ENCODE assay signal across 2 cellular contexts in the genomic region with DNA sequence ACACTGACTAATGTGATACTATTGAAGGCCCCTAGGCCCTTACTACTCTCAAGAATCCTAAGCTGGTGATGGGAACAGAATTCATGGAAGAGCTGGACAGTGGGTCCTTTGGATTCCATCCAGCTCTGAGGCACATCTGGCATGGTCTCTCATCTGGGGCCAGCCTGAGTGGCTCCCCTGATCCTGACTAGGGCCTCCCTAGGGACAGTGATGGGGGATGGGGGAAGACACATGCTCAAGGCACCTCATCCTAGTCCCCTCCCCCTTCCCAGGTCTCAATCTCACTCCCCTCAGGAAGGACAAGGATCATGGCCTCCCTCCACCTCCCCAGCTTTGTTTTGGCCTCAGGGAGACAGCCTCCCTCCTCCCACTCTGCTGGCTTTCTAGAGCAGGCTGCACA.
TF ChIP-seq lines count a peak whose summit lies in the region.

No MANE protein-coding gene starts in this region.

TF ChIP-seq in SK-N-SH, 30 proteins besides CTCF, POLR2A, EP300 and RAD21 (continued from another document):
- TF ChIP-seq PBX3 (IDR thresholded peaks at IDR 0.05), result no peak
- no peak for TF ChIP-seq RFX5 (IDR thresholded peaks at IDR 0.05; ENCODE audit: low read length)
- no peak for TF ChIP-seq TCF12 (IDR thresholded peaks at IDR 0.05)
- TF ChIP-seq, protein P1, sequence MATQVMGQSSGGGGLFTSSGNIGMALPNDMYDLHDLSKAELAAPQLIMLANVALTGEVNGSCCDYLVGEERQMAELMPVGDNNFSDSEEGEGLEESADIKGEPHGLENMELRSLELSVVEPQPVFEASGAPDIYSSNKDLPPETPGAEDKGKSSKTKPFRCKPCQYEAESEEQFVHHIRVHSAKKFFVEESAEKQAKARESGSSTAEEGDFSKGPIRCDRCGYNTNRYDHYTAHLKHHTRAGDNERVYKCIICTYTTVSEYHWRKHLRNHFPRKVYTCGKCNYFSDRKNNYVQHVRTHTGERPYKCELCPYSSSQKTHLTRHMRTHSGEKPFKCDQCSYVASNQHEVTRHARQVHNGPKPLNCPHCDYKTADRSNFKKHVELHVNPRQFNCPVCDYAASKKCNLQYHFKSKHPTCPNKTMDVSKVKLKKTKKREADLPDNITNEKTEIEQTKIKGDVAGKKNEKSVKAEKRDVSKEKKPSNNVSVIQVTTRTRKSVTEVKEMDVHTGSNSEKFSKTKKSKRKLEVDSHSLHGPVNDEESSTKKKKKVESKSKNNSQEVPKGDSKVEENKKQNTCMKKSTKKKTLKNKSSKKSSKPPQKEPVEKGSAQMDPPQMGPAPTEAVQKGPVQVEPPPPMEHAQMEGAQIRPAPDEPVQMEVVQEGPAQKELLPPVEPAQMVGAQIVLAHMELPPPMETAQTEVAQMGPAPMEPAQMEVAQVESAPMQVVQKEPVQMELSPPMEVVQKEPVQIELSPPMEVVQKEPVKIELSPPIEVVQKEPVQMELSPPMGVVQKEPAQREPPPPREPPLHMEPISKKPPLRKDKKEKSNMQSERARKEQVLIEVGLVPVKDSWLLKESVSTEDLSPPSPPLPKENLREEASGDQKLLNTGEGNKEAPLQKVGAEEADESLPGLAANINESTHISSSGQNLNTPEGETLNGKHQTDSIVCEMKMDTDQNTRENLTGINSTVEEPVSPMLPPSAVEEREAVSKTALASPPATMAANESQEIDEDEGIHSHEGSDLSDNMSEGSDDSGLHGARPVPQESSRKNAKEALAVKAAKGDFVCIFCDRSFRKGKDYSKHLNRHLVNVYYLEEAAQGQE (IDR thresholded peaks at IDR 0.05; ENCODE audit: low read depth, low read length), result no peak
- no peak for TF ChIP-seq NFIC (IDR thresholded peaks at IDR 0.05; ENCODE audit: borderline replicate concordance)
- TF ChIP-seq FOSL2 (IDR thresholded peaks at IDR 0.05; ENCODE audit: borderline replicate concordance, low read depth), result no peak
- no peak for TF ChIP-seq ELF1 (IDR thresholded peaks at IDR 0.05)
- no peak for TF ChIP-seq SIN3A (IDR thresholded peaks at IDR 0.05; ENCODE audit: borderline replicate concordance, low read depth, low read length)
- no peak for TF ChIP-seq CHD2 (IDR thresholded peaks at IDR 0.05; ENCODE audit: low read length, partially characterized antibody)
- TF ChIP-seq MXI1 (IDR thresholded peaks at IDR 0.05; ENCODE audit: low read depth, low read length), result no peak
- TF ChIP-seq, protein P2, sequence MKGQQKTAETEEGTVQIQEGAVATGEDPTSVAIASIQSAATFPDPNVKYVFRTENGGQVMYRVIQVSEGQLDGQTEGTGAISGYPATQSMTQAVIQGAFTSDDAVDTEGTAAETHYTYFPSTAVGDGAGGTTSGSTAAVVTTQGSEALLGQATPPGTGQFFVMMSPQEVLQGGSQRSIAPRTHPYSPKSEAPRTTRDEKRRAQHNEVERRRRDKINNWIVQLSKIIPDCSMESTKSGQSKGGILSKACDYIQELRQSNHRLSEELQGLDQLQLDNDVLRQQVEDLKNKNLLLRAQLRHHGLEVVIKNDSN (IDR thresholded peaks at IDR 0.05; ENCODE audit: borderline replicate concordance, low read depth), result no peak
- TF ChIP-seq MAX (IDR thresholded peaks at IDR 0.05; ENCODE audit: low read depth), result no peak
- no peak for TF ChIP-seq GATA2 (CRISPR knock-in tag; IDR thresholded peaks at IDR 0.05)

TF ChIP-seq in SK-N-SH treated with all-trans-retinoic acid at 6 μM for 48 hours, 23 proteins besides CTCF, POLR2A, EP300 and RAD21 (continued from another document):
- TF ChIP-seq, protein P3, sequence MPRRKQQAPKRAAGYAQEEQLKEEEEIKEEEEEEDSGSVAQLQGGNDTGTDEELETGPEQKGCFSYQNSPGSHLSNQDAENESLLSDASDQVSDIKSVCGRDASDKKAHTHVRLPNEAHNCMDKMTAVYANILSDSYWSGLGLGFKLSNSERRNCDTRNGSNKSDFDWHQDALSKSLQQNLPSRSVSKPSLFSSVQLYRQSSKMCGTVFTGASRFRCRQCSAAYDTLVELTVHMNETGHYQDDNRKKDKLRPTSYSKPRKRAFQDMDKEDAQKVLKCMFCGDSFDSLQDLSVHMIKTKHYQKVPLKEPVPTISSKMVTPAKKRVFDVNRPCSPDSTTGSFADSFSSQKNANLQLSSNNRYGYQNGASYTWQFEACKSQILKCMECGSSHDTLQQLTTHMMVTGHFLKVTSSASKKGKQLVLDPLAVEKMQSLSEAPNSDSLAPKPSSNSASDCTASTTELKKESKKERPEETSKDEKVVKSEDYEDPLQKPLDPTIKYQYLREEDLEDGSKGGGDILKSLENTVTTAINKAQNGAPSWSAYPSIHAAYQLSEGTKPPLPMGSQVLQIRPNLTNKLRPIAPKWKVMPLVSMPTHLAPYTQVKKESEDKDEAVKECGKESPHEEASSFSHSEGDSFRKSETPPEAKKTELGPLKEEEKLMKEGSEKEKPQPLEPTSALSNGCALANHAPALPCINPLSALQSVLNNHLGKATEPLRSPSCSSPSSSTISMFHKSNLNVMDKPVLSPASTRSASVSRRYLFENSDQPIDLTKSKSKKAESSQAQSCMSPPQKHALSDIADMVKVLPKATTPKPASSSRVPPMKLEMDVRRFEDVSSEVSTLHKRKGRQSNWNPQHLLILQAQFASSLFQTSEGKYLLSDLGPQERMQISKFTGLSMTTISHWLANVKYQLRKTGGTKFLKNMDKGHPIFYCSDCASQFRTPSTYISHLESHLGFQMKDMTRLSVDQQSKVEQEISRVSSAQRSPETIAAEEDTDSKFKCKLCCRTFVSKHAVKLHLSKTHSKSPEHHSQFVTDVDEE (CRISPR knock-in tag; IDR thresholded peaks at IDR 0.05), result no peak
- TF ChIP-seq PPARA (CRISPR knock-in tag; IDR thresholded peaks at IDR 0.05; ENCODE audit: borderline replicate concordance), result no peak
- no peak for TF ChIP-seq SNAI2 (CRISPR knock-in tag; IDR thresholded peaks at IDR 0.05)
- no peak for TF ChIP-seq ZC3H10 (CRISPR knock-in tag; IDR thresholded peaks at IDR 0.05)
- TF ChIP-seq RARB (CRISPR knock-in tag; IDR thresholded peaks at IDR 0.05), result no peak
